In the genomic region with DNA sequence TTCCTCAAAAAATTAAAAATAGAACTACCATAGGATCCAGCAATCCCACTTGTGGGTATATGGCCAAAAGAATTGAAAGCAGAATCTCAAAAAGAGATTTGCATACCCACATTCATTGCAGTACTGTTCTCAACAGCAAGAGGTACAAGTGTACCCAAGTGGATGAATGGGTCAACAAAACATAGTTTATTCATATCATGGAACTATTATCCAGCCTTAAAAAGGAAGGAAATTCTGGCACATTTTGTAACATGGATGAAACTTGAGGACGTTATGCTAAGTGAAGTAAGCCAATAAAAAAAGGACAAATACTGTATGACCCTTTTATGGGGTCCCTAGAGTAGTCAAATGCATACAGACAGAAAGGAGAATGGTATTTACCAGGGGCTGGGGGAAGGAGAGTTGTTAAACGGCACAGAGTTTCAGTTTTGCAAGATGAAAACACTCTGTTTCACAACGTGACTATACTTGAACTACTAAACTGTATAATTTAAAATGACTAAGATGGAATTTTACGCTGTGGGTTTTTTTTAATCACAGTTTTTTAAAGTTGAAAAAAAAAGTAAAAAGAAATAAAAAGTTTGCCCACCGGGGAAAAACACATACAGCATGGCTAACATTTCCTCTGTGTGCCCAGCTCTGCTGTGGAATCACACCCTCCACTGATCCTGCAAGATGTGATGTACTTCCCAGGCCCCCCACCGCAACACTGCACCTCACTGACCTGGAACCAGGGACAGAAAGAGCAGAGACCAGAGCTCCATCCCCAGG, we compare ENCODE assay signal across 11 cellular contexts. TPM values are rescaled to one million over a fixed set of nuclear protein-coding genes. Genes with fewer than 3 reads are reported as not detected.
A peak's percentile ranks its signal among the peaks of the same experiment; 100 is the strongest.
DNase-seq lines count a peak whose midpoint lies in the region; ATAC-seq and TF ChIP-seq lines count a peak whose summit lies in the region.
"Had no signal": no experiment of that assay in that cellular context is flagged by ENCODE, and none has a peak within 500 bp of the region (broad histone marks: within the 10 kb centered on the region; RNA-seq: fewer than 3 reads in every experiment).

No MANE protein-coding gene starts in this region.

- no peak for TF ChIP-seq CTCF in sigmoid colon (IDR thresholded peaks at IDR 0.05)
- TF ChIP-seq CTCF in thyroid gland (IDR thresholded peaks at IDR 0.05) = no peak

- H3K4me1 ChIP-seq in BLaER1 treated with 17β-estradiol and CSF1 and Interleukin-3, amounts not matched to agents 10 nM and 100 nM = peaks cover 34 to 56% (median 47%) of the 10 kb centered on the region in 10 experiments
- H3K4me1 ChIP-seq in sigmoid colon (no peaks in the 10 kb centered on the region), thyroid gland (no peaks in the 10 kb centered on the region)
- H3K4me1 ChIP-seq: tibial artery had no signal

- no peaks in the 10 kb centered on the region for H3K36me3 ChIP-seq in BLaER1 treated with 17β-estradiol and CSF1 and Interleukin-3, amounts not matched to agents 10 nM and 100 nM
- H3K36me3 ChIP-seq in sigmoid colon (no peaks in the 10 kb centered on the region), thyroid gland (no peaks in the 10 kb centered on the region)
- H3K36me3 ChIP-seq: tibial artery had no signal

- TF ChIP-seq POLR2A in sigmoid colon (IDR thresholded peaks at IDR 0.05) (no peak), thyroid gland (IDR thresholded peaks at IDR 0.05) (no peak)

- WGBS in sigmoid colon, 2 donors = 40 to 51% methylated on average over 6 of the region's 6 CpGs
- WGBS in thyroid gland, 2 donors = 69% methylated on average over 6 of the region's 6 CpGs

- peak; percentile 73 for ATAC-seq in GM18867 (IDR thresholded peaks at IDR 0.05; ENCODE audit: unreplicated experiment)
- ATAC-seq in HG02642 (IDR thresholded peaks at IDR 0.05; ENCODE audit: poor library complexity, unreplicated experiment) = peak; percentile 72

- H3K9me3 ChIP-seq in BLaER1 treated with 17β-estradiol and CSF1 and Interleukin-3, amounts not matched to agents 10 nM and 100 nM (replicated peaks in 1 of 11) = peaks cover 0 to 20% (median 3%) of the 10 kb centered on the region in 11 experiments; a peak in 8 of 22 replicates
- H3K9me3 ChIP-seq in sigmoid colon (no peaks in the 10 kb centered on the region), thyroid gland (no peaks in the 10 kb centered on the region)
- H3K9me3 ChIP-seq: tibial artery had no signal

- H3K4me2 ChIP-seq in BLaER1 treated with 17β-estradiol and CSF1 and Interleukin-3, amounts not matched to agents 10 nM and 100 nM = peak overlapping the region; percentile 38 to 76 (median 63)

- no peaks in the 10 kb centered on the region for H3K27me3 ChIP-seq in BLaER1 treated with 17β-estradiol and CSF1 and Interleukin-3, amounts not matched to agents 10 nM and 100 nM
- H3K27me3 ChIP-seq in sigmoid colon = peaks cover 0 to 6% (median 3%) of the 10 kb centered on the region in 3 donors
- no peaks in the 10 kb centered on the region for H3K27me3 ChIP-seq in thyroid gland

- TF ChIP-seq EP300 in sigmoid colon (IDR thresholded peaks at IDR 0.05) = no peak

- no peak overlapping the region for H3K4me3 ChIP-seq in BLaER1 treated with 17β-estradiol and CSF1 and Interleukin-3, amounts not matched to agents 10 nM and 100 nM
- H3K4me3 ChIP-seq in sigmoid colon = no peak overlapping the region
- H3K4me3 ChIP-seq in thyroid gland (replicated peaks in 1 of 3) = no peak overlapping the region
- H3K4me3 ChIP-seq: tibial artery had no signal

- H3K9ac ChIP-seq in BLaER1 treated with 17β-estradiol and CSF1 and Interleukin-3, amounts not matched to agents 10 nM and 100 nM = peak overlapping the region in 4 of 11 experiments; percentile 7 to 40 (median 24); a peak in 4 of 22 replicates

- intact Hi-C loops in sigmoid colon (cut with DNase I) = no loop called here
- intact Hi-C loops in thyroid gland (cut with DNase I) = no loop called here

- DNase-seq in NAMALWA (ENCODE audit: low spot score) (peak; percentile 50), foreskin melanocyte (no peak), sigmoid colon (no peak), COLO829 (ENCODE audit: low spot score) (no peak), thyroid gland (no peak)
- DNase-seq: erythroblast, NCI-H2029 treated with DMSO at 0.1 percent for 48 hours, tibial artery had no signal

- H4K20me1 ChIP-seq in BLaER1 treated with 17β-estradiol and CSF1 and Interleukin-3, amounts not matched to agents 10 nM and 100 nM = no peaks in the 10 kb centered on the region

- peak overlapping the region in 9 of 11 experiments; percentile 2 to 51 (median 23); a peak in 10 of 22 replicates for H3K27ac ChIP-seq in BLaER1 treated with 17β-estradiol and CSF1 and Interleukin-3, amounts not matched to agents 10 nM and 100 nM
- H3K27ac ChIP-seq in sigmoid colon = no peak overlapping the region
- H3K27ac ChIP-seq in thyroid gland = no peak overlapping the region
- H3K27ac ChIP-seq: tibial artery had no signal

RNA-seq across cellular contexts. Expression of a gene that starts 6.1 kb away (rescaled TPM):
- total RNA-seq in sigmoid colon (under 1 TPM in 3 of 4 donors, not detected in 1; 0.14 to 0.83 (median 0.71) TPM), thyroid gland (under 1 TPM in 2 of 4 donors, not detected in 2; 0.13 to 0.45 TPM)
- polyA plus RNA-seq in sigmoid colon = under 1 TPM in 2 of 3 donors, not detected in 1; 0.46 to 0.98 TPM

Comparison
In these comparisons a context has a peak if more than half of its experiments do, and no peak if none do; other contexts are left out.
1. H3K27ac ChIP-seq: peak in BLaER1 treated with 17β-estradiol and CSF1 and Interleukin-3, amounts not matched to agents 10 nM and 100 nM (9 of 11); none in sigmoid colon (0 of 4) and thyroid gland (0 of 3).